Comparison of ENCODE assay signal across 5 cellular contexts in genomic region chr13:103103456-103103855, GRCh38. TPM values are rescaled to one million over a fixed set of nuclear protein-coding genes. Genes with fewer than 3 reads are reported as not detected.
"Had no signal": no experiment of that assay in that cellular context is flagged by ENCODE, and none has a peak within 500 bp of the region (broad histone marks: within the 10 kb centered on the region; RNA-seq: fewer than 3 reads in every experiment).

No MANE protein-coding gene starts in this region.

RNA-seq across cellular contexts. Expression of gene SLC10A2, which starts 37.2 kb away (rescaled TPM):
- total RNA-seq: activated CD4-positive, alpha-beta memory T cell treated with anti-CD3 and anti-CD28 coated beads, Interleukin-2, amount 10 ng/mL, durations not matched to agents 7 days and 5 days; activated CD8-positive, alpha-beta memory T cell treated with anti-CD3 and anti-CD28 coated beads, Interleukin-2, amount 10 ng/mL, durations not matched to agents 7 days and 5 days; bronchial epithelial cell; cerebellum; SJSA1 had no signal
